Comparison of ENCODE assay signal across 2 cellular contexts in the genomic region with DNA sequence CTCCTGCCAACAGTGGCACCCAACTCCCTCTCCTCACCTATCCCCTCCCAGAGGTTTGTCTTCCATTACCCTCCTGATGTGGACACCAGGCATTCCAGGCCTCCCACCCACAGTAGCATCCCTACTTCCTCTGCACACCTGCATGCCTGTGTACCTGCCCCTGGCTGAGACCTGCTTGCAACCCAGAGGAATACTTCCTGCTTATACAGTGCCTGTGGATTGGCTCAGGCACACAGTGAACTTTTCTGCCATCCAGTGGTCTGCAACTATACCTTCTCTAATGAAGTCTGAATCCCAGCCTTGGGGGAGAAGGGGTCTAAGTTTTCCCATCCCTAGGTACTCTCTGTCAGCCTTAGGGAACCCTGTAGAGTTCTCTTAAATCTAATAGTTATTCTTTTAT.
TF ChIP-seq lines count a peak whose summit lies in the region.

No MANE protein-coding gene starts in this region.

TF ChIP-seq in Ishikawa, 13 proteins besides CTCF, POLR2A, EP300 and RAD21 (continued from another document):
- TF ChIP-seq, protein P1, sequence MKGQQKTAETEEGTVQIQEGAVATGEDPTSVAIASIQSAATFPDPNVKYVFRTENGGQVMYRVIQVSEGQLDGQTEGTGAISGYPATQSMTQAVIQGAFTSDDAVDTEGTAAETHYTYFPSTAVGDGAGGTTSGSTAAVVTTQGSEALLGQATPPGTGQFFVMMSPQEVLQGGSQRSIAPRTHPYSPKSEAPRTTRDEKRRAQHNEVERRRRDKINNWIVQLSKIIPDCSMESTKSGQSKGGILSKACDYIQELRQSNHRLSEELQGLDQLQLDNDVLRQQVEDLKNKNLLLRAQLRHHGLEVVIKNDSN (IDR thresholded peaks at IDR 0.05), result no peak
TF ChIP-seq in Ishikawa: peak in this region for 0.

TF ChIP-seq in WTC11, 78 proteins besides CTCF, POLR2A, EP300 and RAD21 (continued from another document):
- no peak for TF ChIP-seq EMX1 (CRISPR knock-in tag; IDR thresholded peaks at IDR 0.05)
- TF ChIP-seq, protein P2, sequence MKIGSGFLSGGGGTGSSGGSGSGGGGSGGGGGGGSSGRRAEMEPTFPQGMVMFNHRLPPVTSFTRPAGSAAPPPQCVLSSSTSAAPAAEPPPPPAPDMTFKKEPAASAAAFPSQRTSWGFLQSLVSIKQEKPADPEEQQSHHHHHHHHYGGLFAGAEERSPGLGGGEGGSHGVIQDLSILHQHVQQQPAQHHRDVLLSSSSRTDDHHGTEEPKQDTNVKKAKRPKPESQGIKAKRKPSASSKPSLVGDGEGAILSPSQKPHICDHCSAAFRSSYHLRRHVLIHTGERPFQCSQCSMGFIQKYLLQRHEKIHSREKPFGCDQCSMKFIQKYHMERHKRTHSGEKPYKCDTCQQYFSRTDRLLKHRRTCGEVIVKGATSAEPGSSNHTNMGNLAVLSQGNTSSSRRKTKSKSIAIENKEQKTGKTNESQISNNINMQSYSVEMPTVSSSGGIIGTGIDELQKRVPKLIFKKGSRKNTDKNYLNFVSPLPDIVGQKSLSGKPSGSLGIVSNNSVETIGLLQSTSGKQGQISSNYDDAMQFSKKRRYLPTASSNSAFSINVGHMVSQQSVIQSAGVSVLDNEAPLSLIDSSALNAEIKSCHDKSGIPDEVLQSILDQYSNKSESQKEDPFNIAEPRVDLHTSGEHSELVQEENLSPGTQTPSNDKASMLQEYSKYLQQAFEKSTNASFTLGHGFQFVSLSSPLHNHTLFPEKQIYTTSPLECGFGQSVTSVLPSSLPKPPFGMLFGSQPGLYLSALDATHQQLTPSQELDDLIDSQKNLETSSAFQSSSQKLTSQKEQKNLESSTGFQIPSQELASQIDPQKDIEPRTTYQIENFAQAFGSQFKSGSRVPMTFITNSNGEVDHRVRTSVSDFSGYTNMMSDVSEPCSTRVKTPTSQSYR (CRISPR knock-in tag; IDR thresholded peaks at IDR 0.05), result no peak
- TF ChIP-seq, protein P3, sequence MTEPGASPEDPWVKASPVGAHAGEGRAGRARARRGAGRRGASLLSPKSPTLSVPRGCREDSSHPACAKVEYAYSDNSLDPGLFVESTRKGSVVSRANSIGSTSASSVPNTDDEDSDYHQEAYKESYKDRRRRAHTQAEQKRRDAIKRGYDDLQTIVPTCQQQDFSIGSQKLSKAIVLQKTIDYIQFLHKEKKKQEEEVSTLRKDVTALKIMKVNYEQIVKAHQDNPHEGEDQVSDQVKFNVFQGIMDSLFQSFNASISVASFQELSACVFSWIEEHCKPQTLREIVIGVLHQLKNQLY (CRISPR knock-in tag; IDR thresholded peaks at IDR 0.05), result no peak
- TF ChIP-seq ESRRA (CRISPR knock-in tag; IDR thresholded peaks at IDR 0.05; ENCODE audit: borderline replicate concordance), result no peak
- no peak for TF ChIP-seq JAZF1 (CRISPR knock-in tag; IDR thresholded peaks at IDR 0.05)
- TF ChIP-seq ZNF121 (CRISPR knock-in tag; IDR thresholded peaks at IDR 0.05), result no peak
